In the genomic region with DNA sequence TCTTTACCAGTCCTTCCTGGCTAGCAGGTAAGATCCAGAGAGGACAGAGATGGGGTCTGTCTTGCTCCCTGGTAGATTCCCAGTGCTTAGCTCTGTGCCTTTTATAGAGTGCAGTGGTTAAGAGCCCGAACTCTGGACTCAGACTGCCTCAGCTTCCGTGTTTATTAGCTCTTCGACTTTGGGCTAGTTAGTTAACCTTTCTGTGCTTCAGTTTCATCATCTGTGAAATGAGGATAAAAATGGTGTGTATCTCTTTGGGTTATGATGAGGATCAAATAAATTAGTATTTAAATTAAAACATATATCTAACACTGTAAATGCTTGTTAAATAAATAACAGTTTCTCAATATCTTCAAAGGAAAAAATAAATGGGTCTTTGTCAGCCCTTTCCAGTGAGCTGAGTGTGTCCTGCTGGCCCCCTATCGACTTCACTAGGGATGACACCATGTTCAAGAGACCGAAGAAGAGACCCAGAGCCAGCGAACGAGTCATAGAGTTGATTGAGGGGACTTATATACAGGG, we compare ENCODE assay signal across 13 cellular contexts. TPM values are rescaled to one million over a fixed set of nuclear protein-coding genes. Genes with fewer than 3 reads are reported as not detected.
DNase-seq lines count a peak whose midpoint lies in the region; ATAC-seq, FAIRE-seq and TF ChIP-seq lines count a peak whose summit lies in the region.
"Had no signal": no experiment of that assay in that cellular context is flagged by ENCODE, and none has a peak within 500 bp of the region (broad histone marks: within the 10 kb centered on the region; RNA-seq: fewer than 3 reads in every experiment).

No MANE protein-coding gene starts in this region.

- no peak for TF ChIP-seq EP300 in HepG2 (IDR thresholded peaks at IDR 0.05; ENCODE audit: low read depth in 2 of 2, low read length in 2 of 2)
- no peak for TF ChIP-seq EP300 in HepG2 (CRISPR knock-in tag; IDR thresholded peaks at IDR 0.05; ENCODE audit: borderline replicate concordance)

- peak; percentile 46; the same call in 1 of the 2 replicates for TF ChIP-seq RAD21 in HepG2 (CRISPR knock-in tag; IDR thresholded peaks at IDR 0.05)

- intact Hi-C loops in HepG2 (cut with micrococcal nuclease; ENCODE audit: unreplicated experiment): loop anchor here (1.0 to 5.0 kb wide), 5 partner anchors 15 to 213 kb away; no protein-coding TSS in a partner anchor

- H3K4me1 Mint-ChIP-seq in WTC11: peaks cover 35% of the 10 kb centered on the region
- H3K4me1 Mint-ChIP-seq in activated T-cell treated with anti-CD3 and anti-CD28 coated beads, Interleukin-2, amount 50 U/mL, for 24 hours (ENCODE audit: low read depth): peaks cover 80% of the 10 kb centered on the region

- no peaks in the 10 kb centered on the region for H3K27me3 ChIP-seq in HepG2 (ENCODE audit: control insufficient read depth in 1 of 2, insufficient read depth in 2 of 2, low read length in 2 of 2)
- H3K27me3 ChIP-seq: spleen had no signal

- peak overlapping the region; percentile 11 to 61 (median 40); a peak in 5 of 6 replicates for H3K4me3 ChIP-seq in HepG2 (replicated peaks in 1 of 3; ENCODE audit: insufficient read depth in 1 of 3, low read depth in 2 of 3, low read length in 3 of 3)
- H3K4me3 ChIP-seq: PC-9, spleen had no signal

- ATAC-seq in WTC11 (peak; percentile 86), HepG2 (peak; percentile 84), HG03095 (IDR thresholded peaks at IDR 0.05; ENCODE audit: unreplicated experiment) (no peak), HG03342 (IDR thresholded peaks at IDR 0.05; ENCODE audit: unreplicated experiment) (no peak)
- ATAC-seq: stimulated activated naive CD8-positive, alpha-beta T cell treated with anti-CD3 and anti-CD28 coated beads, Interleukin-15, Interleukin-2, amounts not matched to agents 100 U/mL and 50 U/mL, for 24 hours had no signal

- POLR2A ChIA-PET in WTC11 (lab: Charles Lee) (no interaction called here), HepG2 (lab: Yijun Ruan, JAX) (interaction anchor here (0.7 to 2.7 kb wide), 6 partner anchors 10 to 39 kb away, joined by 3 to 23 read pairs (median 4); a partner anchor contains a TSS)

- H3K79me2 ChIP-seq in HepG2 (ENCODE audit: insufficient read depth, low read length): peaks cover 46% of the 10 kb centered on the region

- BruUV-seq in HepG2 (replicated peaks; lab: Mats Ljungman, UMichigan): no TSS peak

- peak; percentile 70 for FAIRE-seq in HepG2 (lab: Jason Lieb, UNC)

- peak; percentile 32; the same call in 1 of the 2 replicates for TF ChIP-seq CTCF in WTC11 (IDR thresholded peaks at IDR 0.05)
- peak; percentile 70 for TF ChIP-seq CTCF in HepG2 (CRISPR knock-in tag; IDR thresholded peaks at IDR 0.05)

- H3K9me3 ChIP-seq in HepG2 (ENCODE audit: low read length): no peaks in the 10 kb centered on the region
- H3K9me3 ChIP-seq: spleen had no signal

- H3K4me3 Mint-ChIP-seq in WTC11: no peak overlapping the region
- H3K4me3 Mint-ChIP-seq in activated T-cell treated with anti-CD3 and anti-CD28 coated beads, Interleukin-2, amount 50 U/mL, for 24 hours: no peak overlapping the region

- H3K9me3 Mint-ChIP-seq in WTC11: peaks cover 7% of the 10 kb centered on the region; the same call in 1 of the 2 replicates
- H3K9me3 Mint-ChIP-seq in activated T-cell treated with anti-CD3 and anti-CD28 coated beads, Interleukin-2, amount 50 U/mL, for 24 hours: peaks cover 5% of the 10 kb centered on the region

- in situ Hi-C loops in HepG2 (cut with HindIII; ENCODE audit: extremely low pct_ligation_motif_present, low pct_unique_long_range_greater_than_20kb): no loop called here

- peak overlapping the region; percentile 87 for H3K27ac ChIP-seq in HepG2 (ENCODE audit: extremely low read length, insufficient read depth, low read length)
- H3K27ac ChIP-seq: PC-9, spleen had no signal

- H3K4me2 ChIP-seq in HepG2 (ENCODE audit: low read depth, low read length): peak overlapping the region; percentile 89
- H3K4me2 ChIP-seq: PC-9 had no signal

- peaks cover 6% of the 10 kb centered on the region; the same call in 1 of the 2 replicates for H3K36me3 Mint-ChIP-seq in WTC11
- H3K36me3 Mint-ChIP-seq in activated T-cell treated with anti-CD3 and anti-CD28 coated beads, Interleukin-2, amount 50 U/mL, for 24 hours (ENCODE audit: low read depth): peaks cover 28% of the 10 kb centered on the region

- no peak overlapping the region for H3K27ac Mint-ChIP-seq in WTC11
- no peak overlapping the region for H3K27ac Mint-ChIP-seq in activated T-cell treated with anti-CD3 and anti-CD28 coated beads, Interleukin-2, amount 50 U/mL, for 24 hours

- H3K36me3 ChIP-seq in HepG2 (replicated peaks in 1 of 2; ENCODE audit: control insufficient read depth in 1 of 2, insufficient read depth in 2 of 2, low read length in 2 of 2): no peaks in the 10 kb centered on the region
- H3K36me3 ChIP-seq: spleen had no signal

- DNase-seq in DMS53 (lab: John Stamatoyannopoulos, UW) (peak; percentile 89), HT-29 (ENCODE audit: low spot score) (peak; percentile 48), WTC11 (ENCODE audit: low spot score) (peak; percentile 49), HepG2 (ENCODE audit: low spot score) (peak; percentile 81), NCI-H1048 (lab: John Stamatoyannopoulos, UW) (no peak)
- no peak for DNase-seq in activated T-cell treated with anti-CD3 and anti-CD28 coated beads, Interleukin-2, amount 50 U/mL, for 24 hours
- DNase-seq: activated CD4-positive, alpha-beta T cell treated with anti-CD3 and anti-CD28 coated beads for 1 hour; mesenchymal stem cell; PC-9; spleen; stimulated activated naive CD8-positive, alpha-beta T cell treated with anti-CD3 and anti-CD28 coated beads, Interleukin-15, Interleukin-2, amounts not matched to agents 100 U/mL and 50 U/mL, for 24 hours had no signal

- CTCF ChIA-PET in WTC11 (lab: Charles Lee) (interaction anchor here (0.6 to 2.7 kb wide), 26 partner anchors 12 to 288 kb away, joined by 3 to 29 read pairs (median 4); a partner anchor contains a TSS), HepG2 (lab: Yijun Ruan, JAX; ENCODE audit: low intra/inter-chr PET ratio, low total read pairs) (interaction anchor here (1.0 to 1.1 kb wide), 2 partner anchors 17 to 146 kb away, joined by 3 read pairs; no protein-coding TSS in a partner anchor)

- WGBS in HepG2 (ENCODE audit: low lambda C conversion rate): 2% methylated on average over 7 of the region's 7 CpGs

- no peaks in the 10 kb centered on the region for H4K20me1 ChIP-seq in HepG2 (ENCODE audit: insufficient read depth, low read length)

- peaks cover 59% of the 10 kb centered on the region for H3K4me1 ChIP-seq in HepG2 (ENCODE audit: insufficient read depth, low read length)

- H2AFZ ChIP-seq in HepG2 (ENCODE audit: low read length): peak overlapping the region; percentile 46
- H2AFZ ChIP-seq: PC-9 had no signal

- H3K9ac ChIP-seq in HepG2 (ENCODE audit: insufficient read depth, low read depth, low read length): peak overlapping the region; percentile 66

- TF ChIP-seq POLR2A in HepG2 (IDR thresholded peaks at IDR 0.05; ENCODE audit: insufficient read depth in 1 of 2, low read depth in 2 of 2, low read length in 2 of 2): 0 out of 4 replicates have a peak, but pooled peaks of 1 of the 2 experiments have one; percentile 44

- no peaks in the 10 kb centered on the region; the same call in 1 of the 2 replicates for H3K27me3 Mint-ChIP-seq in WTC11 (ENCODE audit: low read depth)
- no peaks in the 10 kb centered on the region for H3K27me3 Mint-ChIP-seq in activated T-cell treated with anti-CD3 and anti-CD28 coated beads, Interleukin-2, amount 50 U/mL, for 24 hours

TF ChIP-seq in WTC11, 78 proteins besides CTCF, POLR2A, EP300 and RAD21 (continues in another document):
- no peak for TF ChIP-seq FOXJ3 (CRISPR knock-in tag; IDR thresholded peaks at IDR 0.05; ENCODE audit: borderline replicate concordance)

TF ChIP-seq in HepG2, 621 proteins besides CTCF, POLR2A, EP300 and RAD21 (continues in another document):
- TF ChIP-seq GABPB1 (CRISPR knock-in tag; IDR thresholded peaks at IDR 0.05) (0 out of 2 replicates have a peak, but pooled peaks have one; percentile 16), FOXJ3 (CRISPR knock-in tag; IDR thresholded peaks at IDR 0.05; ENCODE audit: borderline replicate concordance) (peak; percentile 57; the same call in 1 of the 2 replicates), PITX1 (CRISPR knock-in tag; IDR thresholded peaks at IDR 0.05) (peak; percentile 18; the same call in 1 of the 2 replicates), MIXL1 (CRISPR knock-in tag; IDR thresholded peaks at IDR 0.05) (peak; percentile 51; the same call in 1 of the 2 replicates), KDM3A (CRISPR knock-in tag; IDR thresholded peaks at IDR 0.05; ENCODE audit: low read depth) (0 out of 2 replicates have a peak, but pooled peaks have one; percentile 68), YEATS2 (CRISPR knock-in tag; IDR thresholded peaks at IDR 0.05; ENCODE audit: borderline replicate concordance) (peak; percentile 37; the same call in 1 of the 2 replicates), NCOA2 (CRISPR knock-in tag; IDR thresholded peaks at IDR 0.05) (0 out of 2 replicates have a peak, but pooled peaks have one; percentile 9), SOX5 (CRISPR knock-in tag; IDR thresholded peaks at IDR 0.05; ENCODE audit: borderline replicate concordance) (peak; percentile 28; the same call in 1 of the 2 replicates)

RNA-seq across cellular contexts. Expression of a gene that starts 38.2 kb away (rescaled TPM):
- total RNA-seq in HT-29 (2014; rRNA removed; shearing (Covaris generic)): 28.0 and 32.0 TPM in 2 replicates
- total RNA-seq in WTC11 (2021) (16.0 to 17.3 TPM (median 16.6 TPM) in 3 replicates), HepG2 (2016; rRNA removed; fragmentation: Illumina TruSeq; extraction: Trizol) (17.3 and 20.3 TPM in 2 replicates)
- total RNA-seq in HepG2 (2016; cell fraction: cytosol; rRNA removed; fragmentation: Illumina TruSeq; extraction: Trizol; ENCODE audit: low read depth): 2.1 and 2.4 TPM in 2 replicates
- total RNA-seq in HepG2 (2016; cell fraction: insoluble cytoplasmic fraction; rRNA removed; fragmentation: Illumina TruSeq; extraction: Trizol): 15.6 and 19.2 TPM in 2 replicates
- total RNA-seq in HepG2 (2016; cell fraction: membrane; rRNA removed; fragmentation: Illumina TruSeq; extraction: Trizol): 7.9 and 8.5 TPM in 2 replicates
- 28.3 and 35.1 TPM in 2 replicates for total RNA-seq in HepG2 (2016; cell fraction: nucleus; rRNA removed; fragmentation: Illumina TruSeq; extraction: Trizol)
- polyA plus RNA-seq in HepG2 (2011; rRNA removed): 8.6 and 10.1 TPM in 2 replicates
- 4.7 and 8.3 TPM in 2 replicates for polyA plus RNA-seq in HepG2 (2011; cell fraction: cytosol; rRNA removed)
- polyA plus RNA-seq in HepG2 (2011; cell fraction: nucleus; rRNA removed): 3.9 and 5.3 TPM in 2 replicates
- polyA plus RNA-seq in HepG2 (2012): 18.5 and 21.2 TPM in 2 replicates
- 1.3 and 1.4 TPM in 2 replicates for polyA plus RNA-seq in HepG2 (2016; cell fraction: cytosol; fragmentation: Illumina TruSeq; extraction: Trizol; ENCODE audit: low read depth)
- 13.9 and 14.3 TPM in 2 replicates for polyA plus RNA-seq in HepG2 (2016; cell fraction: insoluble cytoplasmic fraction; fragmentation: Illumina TruSeq; extraction: Trizol; ENCODE audit: low read depth)
- polyA plus RNA-seq in HepG2 (2016; cell fraction: membrane; fragmentation: Illumina TruSeq; extraction: Trizol; ENCODE audit: low read depth): 3.6 and 4.3 TPM in 2 replicates
- 26.8 and 27.2 TPM in 2 replicates for polyA plus RNA-seq in HepG2 (2016; cell fraction: nucleus; fragmentation: Illumina TruSeq; extraction: Trizol; ENCODE audit: insufficient read depth, low read depth)
- polyA minus RNA-seq in HepG2 (2011; rRNA and poly(A)+ RNA removed; ENCODE audit: low replicate concordance): 0.05 and 16.1 TPM in 2 replicates
- 17.0 and 18.7 TPM in 2 replicates for polyA minus RNA-seq in HepG2 (2011; cell fraction: cytosol; rRNA and poly(A)+ RNA removed)
- polyA minus RNA-seq in HepG2 (2011; cell fraction: nucleus; rRNA and poly(A)+ RNA removed): 20.2 and 23.0 TPM in 2 replicates

Comparison
In these comparisons a context has a peak if more than half of its experiments do, and no peak if none do; other contexts are left out.
1. DNase-seq: peak in DMS53 (single experiment), HT-29 (single experiment), WTC11 (single experiment) and HepG2 (single experiment); none in NCI-H1048 (single experiment) and activated T-cell treated with anti-CD3 and anti-CD28 coated beads, Interleukin-2, amount 50 U/mL, for 24 hours (single experiment).
2. ATAC-seq: peak in WTC11 (single experiment) and HepG2 (single experiment); none in HG03095 (single experiment) and HG03342 (single experiment).